7 cellular contexts compared by ENCODE assay signal in the genomic region with DNA sequence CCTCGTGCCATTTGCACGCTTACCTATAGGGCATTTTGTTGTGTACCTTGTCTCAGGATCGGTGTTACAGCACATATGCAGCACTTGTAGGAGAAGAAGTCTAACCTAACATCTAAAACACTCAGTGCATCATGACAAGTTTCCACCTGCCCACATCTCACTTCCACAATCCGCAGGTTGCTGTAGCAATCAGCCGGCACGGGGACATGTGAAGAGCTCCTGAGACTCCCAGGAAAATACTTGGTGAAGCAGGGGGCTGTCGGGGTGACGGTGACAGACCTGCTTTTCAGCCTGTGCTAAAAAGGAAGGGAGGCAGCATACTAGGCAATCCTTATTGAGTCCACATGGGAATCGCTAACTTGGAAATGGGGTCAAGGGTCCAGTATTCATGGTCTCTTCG.
"Had no signal": no experiment of that assay in that cellular context is flagged by ENCODE, and none has a peak within 500 bp of the region (broad histone marks: within the 10 kb centered on the region; RNA-seq: fewer than 3 reads in every experiment).

No MANE protein-coding gene starts in this region.

- ATAC-seq: HCT116, K562 had no signal

- H3K9ac ChIP-seq: GM23248 had no signal

- H3K36me3 ChIP-seq: HAP-1 had no signal

- H3K4me3 ChIP-seq: GM23248, HAP-1, K562 had no signal

- H2AFZ ChIP-seq: GM23248 had no signal

- H3K27ac ChIP-seq: GM23248 had no signal

- DNase-seq: GM23248, GOT3, HFFc6, IMR-90 had no signal

- H3K4me1 ChIP-seq: HAP-1 had no signal

- H3K9me3 ChIP-seq: HAP-1 had no signal

- H3K4me3 Mint-ChIP-seq: HFFc6 had no signal

- H3K27ac Mint-ChIP-seq: HFFc6 had no signal
